ENCODE assay signal across 8 cellular contexts in the genomic region with DNA sequence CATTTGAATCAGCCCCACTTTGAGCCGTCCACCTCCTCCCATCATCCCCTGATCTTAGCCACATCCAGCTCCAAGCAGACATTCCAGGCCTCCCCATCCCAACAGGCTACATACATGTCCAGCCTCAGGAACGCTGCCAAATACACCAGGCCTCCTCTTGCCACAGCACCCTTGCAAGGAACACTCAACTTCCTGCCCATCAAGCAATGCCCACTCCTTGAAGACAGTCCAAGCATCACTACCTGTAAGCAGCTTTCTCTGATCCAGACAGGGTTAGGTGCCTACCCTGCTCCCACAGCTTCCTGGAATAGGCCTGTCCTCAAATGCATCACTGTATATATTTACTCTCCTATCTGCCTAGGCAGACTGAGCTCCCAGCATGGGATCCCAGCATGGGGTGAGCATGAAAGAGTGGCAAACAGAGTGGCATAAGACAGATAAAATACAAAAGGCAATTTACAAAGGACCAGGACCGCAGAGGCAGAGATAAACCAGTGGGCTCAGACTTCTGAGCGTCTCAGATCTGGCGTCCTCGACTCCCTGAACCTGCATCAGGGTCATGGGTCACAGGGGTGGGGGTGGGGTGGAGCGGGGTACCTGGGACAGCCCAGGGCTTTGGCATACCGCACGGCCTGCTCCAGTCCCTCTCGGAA. TPM values are rescaled to one million over a fixed set of nuclear protein-coding genes. Genes with fewer than 3 reads are reported as not detected.
DNase-seq lines count a peak whose midpoint lies in the region; FAIRE-seq and TF ChIP-seq lines count a peak whose summit lies in the region.

No MANE protein-coding gene starts in this region.

- H4K8ac ChIP-seq in H1 (ENCODE audit: extremely low read depth, insufficient read depth, low read length): no peak overlapping the region

- peak overlapping the region; percentile 12 for H4K91ac ChIP-seq in H1 (replicated peaks; ENCODE audit: insufficient read length, low read length)

- 0 out of 2 replicates have a peak overlapping the region, but pooled peaks have one; percentile 25 for H2BK15ac ChIP-seq in H1 (ENCODE audit: low read length)

- TF ChIP-seq EP300 in H1 (IDR thresholded peaks at IDR 0.05; ENCODE audit: borderline replicate concordance in 1 of 2, low read depth in 2 of 2, low read length in 2 of 2): no peak

- H3K4me3 ChIP-seq in Peyer's patch (peak overlapping the region; percentile 46 to 77 (median 72)), H1 (ENCODE audit: extremely low read depth in 1 of 4, insufficient read depth in 2 of 4, low read depth in 3 of 4, low read length in 4 of 4) (peak overlapping the region in 3 of 4 experiments; percentile 16 to 68 (median 65); a peak in 4 of 8 replicates)

- H3K36me3 ChIP-seq in Peyer's patch (peaks cover 0 to 36% (median 0%) of the 10 kb centered on the region in 3 donors), H1 (ENCODE audit: control insufficient read depth in 2 of 4, insufficient read depth in 4 of 4, low read length in 3 of 4) (peaks cover 3 to 29% (median 14%) of the 10 kb centered on the region in 4 experiments; a peak in 6 of 8 replicates)

- peak overlapping the region; percentile 73 for H3K27ac Mint-ChIP-seq in activated naive CD4-positive, alpha-beta T cell treated with anti-CD3 and anti-CD28 coated beads, Interleukin-2, amount 10 ng/mL, durations not matched to agents 7 days and 5 days
- H3K27ac Mint-ChIP-seq in mesothelial cell of epicardium (peak overlapping the region; percentile 84), type B pancreatic cell (peak overlapping the region; percentile 77)

- H2BK12ac ChIP-seq in H1 (ENCODE audit: low read depth, low read length): peak overlapping the region; percentile 75; the same call in 1 of the 2 replicates

- H3K4me1 Mint-ChIP-seq in activated naive CD4-positive, alpha-beta T cell treated with anti-CD3 and anti-CD28 coated beads, Interleukin-2, amount 10 ng/mL, durations not matched to agents 7 days and 5 days: peaks cover 23% of the 10 kb centered on the region
- H3K4me1 Mint-ChIP-seq in mesothelial cell of epicardium (peaks cover 21% of the 10 kb centered on the region), type B pancreatic cell (ENCODE audit: unreplicated experiment) (peaks cover 20% of the 10 kb centered on the region)

- POLR2A ChIA-PET in H1 (lab: Charles Lee; ENCODE audit: partially characterized antibody): interaction anchor here (0.8 to 3.0 kb wide), 9 partner anchors 9 to 145 kb away, joined by 3 to 22 read pairs (median 3); a partner anchor contains a TSS

- no peak overlapping the region for H2BK5ac ChIP-seq in H1 (ENCODE audit: low read depth, low read length)

- peaks cover 10% of the 10 kb centered on the region; the same call in 1 of the 2 replicates for H3K23me2 ChIP-seq in H1 (ENCODE audit: low read depth, low read length)

- H3K79me1 ChIP-seq in H1 (ENCODE audit: low read depth, low read length): no peaks in the 10 kb centered on the region

- H3K4me3 Mint-ChIP-seq in activated naive CD4-positive, alpha-beta T cell treated with anti-CD3 and anti-CD28 coated beads, Interleukin-2, amount 10 ng/mL, durations not matched to agents 7 days and 5 days: peak overlapping the region; percentile 83
- H3K4me3 Mint-ChIP-seq in mesothelial cell of epicardium (peak overlapping the region; percentile 67), type B pancreatic cell (peak overlapping the region; percentile 85)

- no peak for TF ChIP-seq RAD21 in H1 (IDR thresholded peaks at IDR 0.05 in 1 of 2, conservative IDR thresholded peaks at IDR 0.05 in 1 of 2; ENCODE audit: low read depth in 2 of 2, low read length in 2 of 2)

- H3K27ac ChIP-seq in Peyer's patch (peak overlapping the region; percentile 81 to 96 (median 92)), H1 (ENCODE audit: low read depth, low read length) (no peak overlapping the region)

- CTCF ChIA-PET in activated naive CD4-positive, alpha-beta T cell treated with anti-CD3 and anti-CD28 coated beads, Interleukin-2, amount 10 ng/mL, durations not matched to agents 7 days and 5 days (lab: Charles Lee): no interaction called here
- CTCF ChIA-PET in H1 (lab: Charles Lee; ENCODE audit: partially characterized antibody): interaction anchor here (2.6 kb wide), 1 partner anchor 10 kb away, joined by 10 read pairs; no protein-coding TSS in a partner anchor

- H3K4ac ChIP-seq in H1 (replicated peaks; ENCODE audit: insufficient read length, low read depth, low read length): no peak overlapping the region

- no peak overlapping the region for H2BK120ac ChIP-seq in H1 (replicated peaks; ENCODE audit: low read depth, low read length)

- H3K4me1 ChIP-seq in Peyer's patch (peaks cover 0 to 29% (median 0%) of the 10 kb centered on the region in 4 donors), H1 (replicated peaks in 1 of 4; ENCODE audit: control insufficient read depth in 3 of 4, insufficient read depth in 4 of 4, low read length in 3 of 4) (peaks cover 3 to 8% (median 4%) of the 10 kb centered on the region in 4 experiments; a peak in 5 of 7 replicates)

- peaks cover 0 to 5% of the 10 kb centered on the region in 2 experiments for H4K20me1 ChIP-seq in H1 (replicated peaks in 1 of 2; ENCODE audit: control insufficient read depth in 1 of 2, insufficient read depth in 2 of 2, low read length in 2 of 2)

- H3K9me3 ChIP-seq in Peyer's patch: no peaks in the 10 kb centered on the region
- H3K9me3 ChIP-seq in H1 (ENCODE audit: insufficient read depth in 2 of 2, low read depth in 1 of 2, low read length in 1 of 2): no peaks in the 10 kb centered on the region

- no peak overlapping the region for H4K5ac ChIP-seq in H1 (ENCODE audit: insufficient read length, low read depth, low read length)

- no peak overlapping the region for H3K23ac ChIP-seq in H1 (ENCODE audit: insufficient read length)

- H3K14ac ChIP-seq in H1 (ENCODE audit: insufficient read length): no peak overlapping the region

- H3K4me2 ChIP-seq in H1 (ENCODE audit: insufficient read depth in 1 of 2, low read depth in 2 of 2, low read length in 2 of 2): peak overlapping the region; percentile 67 to 83

- TF ChIP-seq POLR2A in Peyer's patch (IDR thresholded peaks at IDR 0.05) (no peak), H1 (IDR thresholded peaks at IDR 0.05; ENCODE audit: control extremely low read depth in 1 of 2, low read depth in 2 of 2, low read length in 2 of 2) (no peak)

- 64% methylated on average over 5 of the region's 10 CpGs; no CpG with 5 or more reads in 1 of the 2 experiments for WGBS in H1 (ENCODE audit: extremely low coverage in 1 of 2, insufficient coverage in 1 of 2, insufficient read length in 1 of 2, insufficient replicate concordance in 2 of 2, low coverage in 1 of 2, low lambda C conversion rate in 2 of 2, missing lambda C conversion rate in 1 of 2), 2 experiments

- H3K18ac ChIP-seq in H1 (ENCODE audit: extremely low read depth, low read length): no peak overlapping the region

- H3K56ac ChIP-seq in H1 (replicated peaks; ENCODE audit: insufficient read length, low read depth, low read length): no peak overlapping the region

- no peak for FAIRE-seq in H1 (lab: Jason Lieb, UNC)

- H3K79me2 ChIP-seq in H1 (ENCODE audit: control insufficient read depth in 1 of 2, insufficient read depth in 2 of 2, low read length in 2 of 2): no peaks in the 10 kb centered on the region; a peak in 1 of 4 replicates

- 0 out of 2 replicates have a peak overlapping the region, but pooled peaks have one; percentile 31 for H2AK5ac ChIP-seq in H1 (ENCODE audit: low read depth, low read length)

- H3K9me3 Mint-ChIP-seq in activated naive CD4-positive, alpha-beta T cell treated with anti-CD3 and anti-CD28 coated beads, Interleukin-2, amount 10 ng/mL, durations not matched to agents 7 days and 5 days: no peaks in the 10 kb centered on the region
- H3K9me3 Mint-ChIP-seq in mesothelial cell of epicardium (peaks cover 4% of the 10 kb centered on the region), type B pancreatic cell (peaks cover 4% of the 10 kb centered on the region)

- no peaks in the 10 kb centered on the region for H3K27me3 ChIP-seq in Peyer's patch
- H3K27me3 ChIP-seq in H1 (replicated peaks in 1 of 4; ENCODE audit: control insufficient read depth in 3 of 4, extremely low read depth in 1 of 4, insufficient read depth in 3 of 4, low read length in 3 of 4): no peaks in the 10 kb centered on the region; a peak in 1 of 7 replicates

- no peak for DNase-seq in activated naive CD4-positive, alpha-beta T cell treated with anti-CD3 and anti-CD28 coated beads, Interleukin-2, amount 10 ng/mL, durations not matched to agents 7 days and 5 days
- DNase-seq in activated naive CD4-positive, alpha-beta T cell treated with Interleukin-2 at 50 U/mL for 16 hours: no peak
- DNase-seq in Peyer's patch (peak in 2 of 3 donors; percentile 20 to 47), H1 (ENCODE audit: low read depth in 1 of 2, low spot score in 2 of 2) (no peak), mesothelial cell of epicardium (ENCODE audit: low spot score in 2 of 2, unreplicated experiment in 2 of 2) (no peak), type B pancreatic cell (ENCODE audit: extremely low spot score, unreplicated experiment) (peak; percentile 62)
- DNase-seq in activated effector memory CD4-positive, alpha-beta T cell treated with Interleukin-2 at 50 U/mL for 16 hours: no peak
- DNase-seq in activated CD4-positive, alpha-beta T cell treated with anti-CD3 and anti-CD28 coated beads, Interleukin-2, amount 50 U/mL, for 48 hours: no peak

- no peak overlapping the region for H2AFZ ChIP-seq in H1 (ENCODE audit: low read length)

- no peak overlapping the region for H2BK20ac ChIP-seq in H1 (ENCODE audit: low read length)

- H3K27me3 Mint-ChIP-seq in activated naive CD4-positive, alpha-beta T cell treated with anti-CD3 and anti-CD28 coated beads, Interleukin-2, amount 10 ng/mL, durations not matched to agents 7 days and 5 days: peaks cover 16% of the 10 kb centered on the region
- H3K27me3 Mint-ChIP-seq in mesothelial cell of epicardium (ENCODE audit: low read depth) (peaks cover 10% of the 10 kb centered on the region), type B pancreatic cell (peaks cover 11% of the 10 kb centered on the region)

- TF ChIP-seq CTCF in Peyer's patch (IDR thresholded peaks at IDR 0.05) (no peak), H1 (IDR thresholded peaks at IDR 0.05; ENCODE audit: control extremely low read depth in 1 of 3, insufficient read depth in 1 of 3, low read depth in 1 of 3, low read length in 3 of 3) (no peak), mesothelial cell of epicardium (IDR thresholded peaks at IDR 0.05; ENCODE audit: unreplicated experiment) (no peak), type B pancreatic cell (conservative IDR thresholded peaks at IDR 0.05) (no peak)

- H3K36me3 Mint-ChIP-seq in activated naive CD4-positive, alpha-beta T cell treated with anti-CD3 and anti-CD28 coated beads, Interleukin-2, amount 10 ng/mL, durations not matched to agents 7 days and 5 days: peaks cover 22% of the 10 kb centered on the region
- H3K36me3 Mint-ChIP-seq in mesothelial cell of epicardium (peaks cover 26% of the 10 kb centered on the region), type B pancreatic cell (peaks cover 26% of the 10 kb centered on the region)

- peak overlapping the region in 3 of 4 experiments; percentile 5 to 41 (median 25); a peak in 3 of 7 replicates for H3K9ac ChIP-seq in H1 (replicated peaks in 1 of 4; ENCODE audit: extremely low read depth in 1 of 4, low read depth in 3 of 4, low read length in 3 of 4)

RNA-seq across cellular contexts. Expression of a gene that starts 0.8 kb away (rescaled TPM):
- total RNA-seq in Peyer's patch: 100 to 1,000 TPM; 127 to 210 (median 169) TPM
- 17.0 and 17.7 TPM in 2 replicates for total RNA-seq in H1 (2021; fragmentation: NEBNext Ultra II Directional; extraction: Animal tissue kit (Norgen Biotek cat#: 25700))
- polyA plus RNA-seq in H1 (2011; rRNA removed): 14.4 and 21.8 TPM in 2 replicates
- polyA plus RNA-seq in H1 (2011; cell fraction: cytosol; rRNA removed): 19.0 TPM
- polyA plus RNA-seq in H1 (2011; cell fraction: nucleus; rRNA removed): 61.7 TPM
- 17.4 to 26.8 TPM (median 22.2 TPM) in 4 replicates for polyA plus RNA-seq in H1 (2012, experiment 1 of 2)
- polyA plus RNA-seq in H1 (2012, experiment 2 of 2): 13.2 TPM
- polyA plus RNA-seq in H1 (2013, experiment 1 of 2): 9.6 TPM
- polyA plus RNA-seq in H1 (2013, experiment 2 of 2): 10.0 TPM
- 4.2 and 8.0 TPM in 2 replicates for polyA minus RNA-seq in H1 (2011; rRNA and poly(A)+ RNA removed)
- 10.1 TPM for polyA minus RNA-seq in H1 (2011; cell fraction: cytosol; rRNA and poly(A)+ RNA removed)
- polyA minus RNA-seq in H1 (2011; cell fraction: nucleus; rRNA and poly(A)+ RNA removed): 19.7 TPM
- total RNA-seq in mesothelial cell of epicardium: 35.7 to 41.2 TPM (median 37.5 TPM) in 3 replicates
- total RNA-seq in type B pancreatic cell (ENCODE audit: low replicate concordance): 20.0 and 36.0 TPM in 2 replicates

Comparison
In these comparisons a context has a peak if more than half of its experiments do, and no peak if none do; other contexts are left out.
1. DNase-seq: peak in Peyer's patch (2 of 3) and type B pancreatic cell (single experiment); none in activated naive CD4-positive, alpha-beta T cell treated with anti-CD3 and anti-CD28 coated beads, Interleukin-2, amount 10 ng/mL, durations not matched to agents 7 days and 5 days (single experiment), activated naive CD4-positive, alpha-beta T cell treated with Interleukin-2 at 50 U/mL for 16 hours (single experiment), H1 (0 of 2), mesothelial cell of epicardium (0 of 2), activated effector memory CD4-positive, alpha-beta T cell treated with Interleukin-2 at 50 U/mL for 16 hours (single experiment) and activated CD4-positive, alpha-beta T cell treated with anti-CD3 and anti-CD28 coated beads, Interleukin-2, amount 50 U/mL, for 48 hours (0 of 2).
2. Peak in every context shown above with its lines, with median percentiles within 50 percentile points of each other: H3K27ac Mint-ChIP-seq and H3K4me3 Mint-ChIP-seq.